20 cellular contexts compared by ENCODE assay signal in genomic region chr21:28758042-28758882, GRCh38.
DNase-seq lines count a peak whose midpoint lies in the region; ATAC-seq and TF ChIP-seq lines count a peak whose summit lies in the region.
"Had no signal": no experiment of that assay in that cellular context is flagged by ENCODE, and none has a peak within 500 bp of the region (broad histone marks: within the 10 kb centered on the region; RNA-seq: fewer than 3 reads in every experiment).

No MANE protein-coding gene starts in this region.

- peak overlapping the region; percentile 39 for H2BK20ac ChIP-seq in IMR-90 (ENCODE audit: low read depth, low read length)

- peaks cover 14% of the 10 kb centered on the region for H3K9me1 ChIP-seq in IMR-90 (ENCODE audit: insufficient read depth, low read length)

- peaks cover 0 to 3% of the 10 kb centered on the region in 2 experiments; a peak in 1 of 4 replicates for H3K79me1 ChIP-seq in IMR-90 (ENCODE audit: low read depth in 1 of 2, low read length in 2 of 2)

- H4K91ac ChIP-seq in IMR-90 (ENCODE audit: insufficient read depth, low read depth, low read length) = peak overlapping the region; percentile 50; the same call in 1 of the 2 replicates

- CTCF ChIA-PET in IMR-90 (lab: Yijun Ruan, JAX) = no interaction called here

- POLR2A ChIA-PET in IMR-90 (lab: Charles Lee; ENCODE audit: unreplicated experiment) = no interaction called here

- H3K9ac ChIP-seq in IMR-90 (ENCODE audit: low read depth, low read length) = no peak overlapping the region

- H2BK120ac ChIP-seq in IMR-90 (ENCODE audit: low read depth, low read length) = peak overlapping the region; percentile 46

- WGBS in IMR-90 (ENCODE audit: extremely low coverage in 2 of 2, insufficient read length in 1 of 2), 2 experiments = no CpG with 5 or more reads among the region's 7 CpGs
- 42 to 54% methylated on average over 7 of the region's 7 CpGs for WGBS in esophagus, 2 donors
- 38 to 43% (median 41%) methylated on average over 7 of the region's 7 CpGs for WGBS in psoas muscle, 3 donors
- 76 to 84% methylated on average over 7 of the region's 7 CpGs for WGBS in thyroid gland, 2 donors

- 0 out of 2 replicates have a peak overlapping the region, but pooled peaks have one; percentile 53 for H2AK5ac ChIP-seq in IMR-90 (ENCODE audit: low read depth, low read length)

- peak overlapping the region; percentile 55; the same call in 1 of the 2 replicates for H4K5ac ChIP-seq in IMR-90 (ENCODE audit: low read depth, low read length)

- H3K4me3 ChIP-seq in AG10803 (ENCODE audit: low read length) (no peak overlapping the region), IMR-90 (ENCODE audit: insufficient read depth, low read depth, low read length) (no peak overlapping the region), esophagus (ENCODE audit: low read depth in 1 of 2, low read length in 2 of 2) (no peak overlapping the region), psoas muscle (no peak overlapping the region), thyroid gland (replicated peaks in 1 of 3) (no peak overlapping the region)
- H3K4me3 ChIP-seq: coronary artery, uterus had no signal

- H3K4me2 ChIP-seq in IMR-90 (ENCODE audit: low read depth, low read length) = no peak overlapping the region

- H2BK15ac ChIP-seq in IMR-90 (ENCODE audit: low read depth, low read length) = 0 out of 3 replicates have a peak overlapping the region, but pooled peaks have one; percentile 49

- intact Hi-C loops in IMR-90 (cut with micrococcal nuclease) = no loop called here
- intact Hi-C loops in psoas muscle (cut with DNase I) = loop anchor here in 1 of 2 donors (10.0 kb wide), 1 partner anchor 187 kb away; no protein-coding TSS in a partner anchor
- intact Hi-C loops in thyroid gland (cut with DNase I) = no loop called here

- no peak overlapping the region for H3K23ac ChIP-seq in IMR-90 (ENCODE audit: low read depth, low read length)

- TF ChIP-seq POLR2A in IMR-90 (IDR thresholded peaks at IDR 0.05; ENCODE audit: low read depth, low read length) (no peak), thyroid gland (IDR thresholded peaks at IDR 0.05) (no peak)

- H3K27ac ChIP-seq in IMR-90 (ENCODE audit: insufficient read depth, low read length) = no peak overlapping the region
- peak overlapping the region; percentile 33 to 41 for H3K27ac ChIP-seq in esophagus (ENCODE audit: low read depth in 2 of 2, low read length in 1 of 2)
- peak overlapping the region; percentile 62 for H3K27ac ChIP-seq in psoas muscle
- H3K27ac ChIP-seq in thyroid gland = no peak overlapping the region
- H3K27ac ChIP-seq: coronary artery, uterus had no signal

- DNase-seq in AG10803 (ENCODE audit: low read depth) (peak; percentile 31), IMR-90 (no peak), psoas muscle (no peak), thyroid gland (no peak), NCI-H1417 treated with DMSO at 0.1 percent for 48 hours (lab: John Stamatoyannopoulos, UW) (no peak), HT-29 (ENCODE audit: low spot score) (no peak)
- DNase-seq: activated CD4-positive, alpha-beta T cell treated with anti-CD3 and anti-CD28 coated beads, Interleukin-2, amount 50 U/mL, for 1 hour; activated naive CD8-positive, alpha-beta T cell treated with anti-CD3 and anti-CD28 coated beads for 36 hours; CD4-positive, CD25-positive, alpha-beta regulatory T cell; DMS153; endodermal cell; hypothalamus; NCI-H1105; NCI-H2081; NCI-H524; nucleus accumbens; RPMI8226; uterus had no signal

- peak overlapping the region in 1 of 2 experiments; percentile 44; a peak in 1 of 4 replicates for H4K8ac ChIP-seq in IMR-90 (ENCODE audit: low read depth in 2 of 2, low read length in 2 of 2)

- peak overlapping the region; percentile 66 for H3K18ac ChIP-seq in IMR-90 (ENCODE audit: low read depth, low read length)

- in situ Hi-C loops in IMR-90 (cut with MboI; ENCODE audit: low sequenced_read_pairs) = no loop called here

- H4K20me1 ChIP-seq in IMR-90 (ENCODE audit: insufficient read depth, low read length) = no peaks in the 10 kb centered on the region

- no TSS peak for BruUV-seq in IMR-90 (replicated peaks; lab: Mats Ljungman, UMichigan)

- H3K14ac ChIP-seq in IMR-90 (replicated peaks; ENCODE audit: low read depth, low read length) = peak overlapping the region; percentile 80; the same call in 1 of the 2 replicates

- H2AFZ ChIP-seq in IMR-90 (replicated peaks; ENCODE audit: low read length, poor library complexity) = no peak overlapping the region

- H3K56ac ChIP-seq in IMR-90 (ENCODE audit: extremely low read depth, insufficient read depth, low read length) = no peak overlapping the region

- no peak overlapping the region for H2BK5ac ChIP-seq in IMR-90 (ENCODE audit: low read depth, low read length, poor library complexity, severe bottlenecking)

- TF ChIP-seq RAD21 in IMR-90 (IDR thresholded peaks at IDR 0.05; ENCODE audit: low read length) = no peak

- H3K36me3 ChIP-seq in IMR-90 (ENCODE audit: control insufficient read depth, insufficient read depth, low read length) (no peaks in the 10 kb centered on the region), esophagus (ENCODE audit: control insufficient read depth in 2 of 2, insufficient read depth in 2 of 2, low read length in 1 of 2) (no peaks in the 10 kb centered on the region), psoas muscle (ENCODE audit: insufficient read depth in 1 of 2, low read depth in 1 of 2) (no peaks in the 10 kb centered on the region), thyroid gland (no peaks in the 10 kb centered on the region)
- H3K36me3 ChIP-seq: uterus had no signal

- dilution Hi-C loops in IMR-90 (cut with HindIII; ENCODE audit: low sequenced_read_pairs, unreplicated experiment) = no loop called here

- H2AK9ac ChIP-seq in IMR-90 (replicated peaks; ENCODE audit: low read depth, low read length, poor library complexity) = no peak overlapping the region

- ATAC-seq in IMR-90 (ENCODE audit: low read depth) (no peak), psoas muscle (peak; percentile 81 to 89 (median 84))

- TF ChIP-seq CTCF in AG10803 (conservative IDR thresholded peaks at IDR 0.05; ENCODE audit: low read length) (no peak), IMR-90 (conservative IDR thresholded peaks at IDR 0.05; ENCODE audit: low read depth, low read length) (no peak), psoas muscle (IDR thresholded peaks at IDR 0.05) (no peak), thyroid gland (IDR thresholded peaks at IDR 0.05) (no peak)

- peak overlapping the region; percentile 30; the same call in 1 of the 2 replicates for H3K4ac ChIP-seq in IMR-90 (ENCODE audit: low read depth, low read length)

- H3K27me3 ChIP-seq in IMR-90 (ENCODE audit: control insufficient read depth, insufficient read depth, low read length) = no peaks in the 10 kb centered on the region
- no peaks in the 10 kb centered on the region for H3K27me3 ChIP-seq in esophagus (ENCODE audit: control insufficient read depth in 1 of 2, insufficient read depth in 2 of 2, low read length in 2 of 2)
- no peaks in the 10 kb centered on the region for H3K27me3 ChIP-seq in psoas muscle (ENCODE audit: insufficient read depth in 3 of 3, low read length in 2 of 3)
- H3K27me3 ChIP-seq in thyroid gland = no peaks in the 10 kb centered on the region
- H3K27me3 ChIP-seq: uterus had no signal

- H3K4me1 ChIP-seq in IMR-90 (ENCODE audit: control insufficient read depth, insufficient read depth, low read length) (peaks cover 21% of the 10 kb centered on the region), esophagus (ENCODE audit: control insufficient read depth in 2 of 2, insufficient read depth in 2 of 2, low read length in 1 of 2) (no peaks in the 10 kb centered on the region), psoas muscle (peaks cover 14% of the 10 kb centered on the region), thyroid gland (no peaks in the 10 kb centered on the region)

- H3K9me3 ChIP-seq in IMR-90 (ENCODE audit: control insufficient read depth, insufficient read depth, low read length) = no peaks in the 10 kb centered on the region
- H3K9me3 ChIP-seq in esophagus (ENCODE audit: control insufficient read depth in 2 of 2, insufficient read depth in 1 of 2, low read depth in 1 of 2, low read length in 1 of 2) = no peaks in the 10 kb centered on the region
- no peaks in the 10 kb centered on the region for H3K9me3 ChIP-seq in psoas muscle
- no peaks in the 10 kb centered on the region for H3K9me3 ChIP-seq in thyroid gland
- H3K9me3 ChIP-seq: uterus had no signal

TF ChIP-seq in IMR-90, 13 proteins besides CTCF, POLR2A, EP300 and RAD21:
- TF ChIP-seq CEBPB (IDR thresholded peaks at IDR 0.05; ENCODE audit: low read depth, low read length) (no peak), MAFK (IDR thresholded peaks at IDR 0.05; ENCODE audit: low read depth, low read length) (peak; percentile 55)

Comparison
In these comparisons a context has a peak if more than half of its experiments do, and no peak if none do; other contexts are left out.
1. H3K27ac ChIP-seq: peak in esophagus (2 of 2) and psoas muscle (single experiment); none in IMR-90 (single experiment) and thyroid gland (0 of 3).